Comparison of ENCODE assay signal across 8 cellular contexts in genomic region chr12:133181238-133181959, GRCh38. TPM values are rescaled to one million over a fixed set of nuclear protein-coding genes. Genes with fewer than 3 reads are reported as not detected.
DNase-seq lines count a peak whose midpoint lies in the region; ATAC-seq and TF ChIP-seq lines count a peak whose summit lies in the region.

ZNF268 (plus strand) TSS chr12:133181495; CDS start chr12:133181998, 503 bp downstream.

- peaks cover 0 to 5% (median 3%) of the 10 kb centered on the region in 4 donors for H3K4me1 ChIP-seq in right lobe of liver

- peaks cover 43 to 45% of the 10 kb centered on the region in 2 donors for H3K36me3 Mint-ChIP-seq in CD14-positive monocyte

- H3K27ac Mint-ChIP-seq in CD14-positive monocyte = peak within 1 kb of the TSS; percentile 87 to 93 (median 93)

- under 1% methylated on average over 28 of the region's 40 CpGs for WGBS in right lobe of liver (ENCODE audit: insufficient coverage, low coverage, low lambda C conversion rate, missing lambda C conversion rate)

- peak; percentile 90 for ATAC-seq in GM19328 (IDR thresholded peaks at IDR 0.05; ENCODE audit: unreplicated experiment)
- peak; percentile 91 for ATAC-seq in HG03520 (IDR thresholded peaks at IDR 0.05; ENCODE audit: unreplicated experiment)
- peak; percentile 99 to 100 (median 100) for ATAC-seq in right lobe of liver

- intact Hi-C loops in CD14-positive monocyte (cut with micrococcal nuclease) = loop anchor here (1.0 to 2.0 kb wide), 4 partner anchors 51 to 195 kb away; partner anchors contain the start of genes ZNF10 (in 2 of the 2), ZNF140 (in 2 of the 2), ZNF891 (in 2 of the 2) and ZNF26 (in 1 of the 2)
- intact Hi-C loops in dorsolateral prefrontal cortex (cut with DNase I) = loop anchor here (1.0 kb wide), 2 partner anchors 101 to 195 kb away; partner anchors contain the start of genes ZNF140 (in 2 of the 2) and ZNF26 (in 2 of the 2)
- intact Hi-C loops in right lobe of liver (cut with DNase I) = no loop called here

- peak within 1 kb of the TSS; percentile 56 to 99 (median 90) for H3K4me3 ChIP-seq in dorsolateral prefrontal cortex
- peak within 1 kb of the TSS; percentile 68 to 98 (median 88) for H3K4me3 ChIP-seq in right lobe of liver

- peak; percentile 85 for DNase-seq in CD14-positive monocyte (ENCODE audit: low spot score)
- DNase-seq in NCI-H69 (lab: John Stamatoyannopoulos, UW) = peak; percentile 97
- DNase-seq in activated CD4-positive, alpha-beta T cell treated with anti-CD3 and anti-CD28 coated beads, Interleukin-2, amount 50 U/mL, for 48 hours = peak; percentile 92 to 93
- peak; percentile 81 to 92 (median 86) for DNase-seq in dorsolateral prefrontal cortex
- DNase-seq in right lobe of liver = peak; percentile 90 to 95 (median 95)
- peak; percentile 84 to 85 for DNase-seq in stimulated activated CD4-positive, alpha-beta T cell treated with anti-CD3 and anti-CD28 coated beads, Interleukin-4, amount 100 ng/mL, for 4 hours

- TF ChIP-seq CTCF in CD14-positive monocyte (IDR thresholded peaks at IDR 0.05) = peak; percentile 80
- peak; percentile 61 to 94 (median 84) for TF ChIP-seq CTCF in dorsolateral prefrontal cortex (IDR thresholded peaks at IDR 0.05 in 54 of 56, conservative IDR thresholded peaks at IDR 0.05 in 2 of 56; ENCODE audit: low read depth in 1 of 56, partially characterized antibody in 56 of 56)
- TF ChIP-seq CTCF in right lobe of liver (IDR thresholded peaks at IDR 0.05) = peak; percentile 72 to 93 (median 87)

- H3K27ac ChIP-seq in dorsolateral prefrontal cortex (peak within 1 kb of the TSS in 44 of 59 donors; percentile 8 to 86 (median 52)), right lobe of liver (peak within 1 kb of the TSS; percentile 41 to 63 (median 54))

- H3K9me3 Mint-ChIP-seq in CD14-positive monocyte = peaks cover 46 to 99% (median 83%) of the 10 kb centered on the region in 7 donors

- peaks cover 0 to 11% (median 0%) of the 10 kb centered on the region in 4 donors for H3K36me3 ChIP-seq in right lobe of liver

- no peaks in the 10 kb centered on the region for H3K27me3 ChIP-seq in dorsolateral prefrontal cortex
- H3K27me3 ChIP-seq in right lobe of liver = no peaks in the 10 kb centered on the region

- peaks cover 0 to 5% (median 3%) of the 10 kb centered on the region in 4 donors for H3K9me3 ChIP-seq in right lobe of liver

- H3K4me1 Mint-ChIP-seq in CD14-positive monocyte = peaks cover 10% of the 10 kb centered on the region

- peak within 1 kb of the TSS; percentile 92 to 96 for H3K4me3 Mint-ChIP-seq in CD14-positive monocyte

- H3K27me3 Mint-ChIP-seq in CD14-positive monocyte (ENCODE audit: low read depth in 3 of 3) = peaks cover 0 to 2% (median 0%) of the 10 kb centered on the region in 3 donors

- no peak for TF ChIP-seq POLR2A in right lobe of liver (IDR thresholded peaks at IDR 0.05)

RNA-seq across cellular contexts. Expression of gene ZNF268, which starts in this region (rescaled TPM):
- polyA plus RNA-seq in CD14-positive monocyte = 1 to 10 TPM; 5.8 to 6.0 TPM
- total RNA-seq in dorsolateral prefrontal cortex (10 to 100 TPM; 12.1 to 30.3 (median 21.0) TPM), right lobe of liver (10 to 100 TPM in 4 of 6 experiments, 1 to 10 TPM in 2; 8.2 to 14.2 (median 10.7) TPM)

Comparison
In these comparisons a context has a peak if more than half of its experiments do, and no peak if none do; other contexts are left out.
1. Peak in every context shown above with its lines: DNase-seq, ATAC-seq, H3K4me3 ChIP-seq and H3K27ac ChIP-seq.
2. intact Hi-C loops: an anchor here in CD14-positive monocyte (1.0 to 2.0 kb wide) and dorsolateral prefrontal cortex (1.0 kb wide); none called in right lobe of liver.